8 cellular contexts compared by ENCODE assay signal in the genomic region with DNA sequence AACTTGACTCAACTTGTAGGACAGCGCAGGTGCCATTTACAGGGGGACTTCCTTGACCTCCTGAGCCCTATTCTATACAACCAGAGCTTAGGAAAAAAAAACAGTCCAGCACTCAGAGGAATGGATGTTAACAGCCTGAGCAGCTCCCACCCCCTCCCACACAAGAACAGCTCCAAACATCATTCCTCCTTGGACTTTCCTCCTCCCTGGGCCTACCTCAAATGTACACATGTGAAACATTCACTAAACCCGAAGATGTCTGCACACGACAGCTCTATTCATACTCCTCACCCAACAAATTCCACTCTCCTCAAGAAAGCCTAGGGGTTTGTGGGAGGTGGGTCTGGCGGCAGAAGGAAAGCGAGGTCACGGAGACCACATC. TPM values are rescaled to one million over a fixed set of nuclear protein-coding genes. Genes with fewer than 3 reads are reported as not detected.
DNase-seq lines count a peak whose midpoint lies in the region; ATAC-seq and TF ChIP-seq lines count a peak whose summit lies in the region.

No MANE protein-coding gene starts in this region.

- H3K36me3 ChIP-seq in ES-I3 (ENCODE audit: insufficient read depth, low read length) (peaks cover 10% of the 10 kb centered on the region), RWPE2 (ENCODE audit: low read depth) (peaks cover 44% of the 10 kb centered on the region), esophagus muscularis mucosa (peaks cover 15 to 39% (median 32%) of the 10 kb centered on the region in 4 donors)

- peak overlapping the region; percentile 57 for H3K27ac ChIP-seq in RWPE2 (ENCODE audit: poor library complexity, severe bottlenecking)
- peak overlapping the region; percentile 88 to 98 (median 94) for H3K27ac ChIP-seq in esophagus muscularis mucosa (replicated peaks in 1 of 4)

- no peaks in the 10 kb centered on the region for H3K9me3 ChIP-seq in ES-I3 (ENCODE audit: control insufficient read depth, insufficient read depth, low read length)
- H3K9me3 ChIP-seq in RWPE2 (ENCODE audit: severe bottlenecking): no peaks in the 10 kb centered on the region
- H3K9me3 ChIP-seq in esophagus muscularis mucosa: no peaks in the 10 kb centered on the region

- H3K9ac ChIP-seq in ES-I3 (ENCODE audit: low read depth, low read length): peak overlapping the region; percentile 81

- DNase-seq in RWPE2 (ENCODE audit: low spot score): no peak
- DNase-seq in esophagus muscularis mucosa (ENCODE audit: extremely low spot score): no peak
- peak; percentile 15 for DNase-seq in posterior vena cava (ENCODE audit: low spot score)
- no peak for DNase-seq in NCI-H1105 (lab: John Stamatoyannopoulos, UW)
- no peak for DNase-seq in COLO829 (ENCODE audit: low spot score)
- no peak for DNase-seq in NCI-H2196 treated with DMSO at 0.1 percent for 48 hours (lab: John Stamatoyannopoulos, UW; ENCODE audit: unreplicated experiment)
- no peak for DNase-seq in hypothalamus (lab: John Stamatoyannopoulos, UW)

- 18% methylated on average over 6 of the region's 6 CpGs for WGBS in esophagus muscularis mucosa

- no peak for TF ChIP-seq POLR2A in esophagus muscularis mucosa (IDR thresholded peaks at IDR 0.05; ENCODE audit: low read depth)

- no peak for TF ChIP-seq CTCF in RWPE2 (IDR thresholded peaks at IDR 0.05; ENCODE audit: poor library complexity, severe bottlenecking)
- no peak for TF ChIP-seq CTCF in esophagus muscularis mucosa (IDR thresholded peaks at IDR 0.05)

- intact Hi-C loops in esophagus muscularis mucosa (cut with DNase I): loop anchor here (10.0 kb wide), 1 partner anchor 59 kb away; a partner anchor contains a TSS
- intact Hi-C loops in posterior vena cava (cut with DNase I): loop anchor here in 1 of 2 donors (5.0 kb wide), 1 partner anchor 106 kb away; no protein-coding TSS in a partner anchor

- ATAC-seq in RWPE2 (ENCODE audit: low read depth): no peak; the same call in 2 of the 3 replicates

- TF ChIP-seq EP300 in esophagus muscularis mucosa (IDR thresholded peaks at IDR 0.05): no peak

- H3K4me3 ChIP-seq in RWPE2 (ENCODE audit: severe bottlenecking) (peak overlapping the region; percentile 80), esophagus muscularis mucosa (peak overlapping the region; percentile 76 to 91 (median 86))

- H3K4me1 ChIP-seq in ES-I3 (ENCODE audit: insufficient read depth, low read length): peaks cover 5% of the 10 kb centered on the region; the same call in 1 of the 2 replicates
- peaks cover 16% of the 10 kb centered on the region for H3K4me1 ChIP-seq in RWPE2 (ENCODE audit: insufficient read depth, poor library complexity, severe bottlenecking)
- peaks cover 27 to 46% (median 39%) of the 10 kb centered on the region in 4 donors for H3K4me1 ChIP-seq in esophagus muscularis mucosa

- H3K27me3 ChIP-seq in RWPE2 (ENCODE audit: insufficient read depth, poor library complexity, severe bottlenecking) (no peaks in the 10 kb centered on the region), esophagus muscularis mucosa (no peaks in the 10 kb centered on the region)

RNA-seq across cellular contexts. Expression of a gene that starts 0.5 kb away (rescaled TPM):
- total RNA-seq in esophagus muscularis mucosa: 1 to 10 TPM; 4.2 to 8.5 (median 5.3) TPM
- total RNA-seq in posterior vena cava: 1 to 10 TPM; 6.2 to 6.3 TPM

RNA-seq across cellular contexts. Expression of a gene that starts 6.0 kb away (rescaled TPM):
- total RNA-seq in esophagus muscularis mucosa (100 to 1,000 TPM; 167 to 270 (median 205) TPM), posterior vena cava (100 to 1,000 TPM; 112 to 178 TPM)

RNA-seq across cellular contexts. Expression of a gene that starts 6.1 kb away (rescaled TPM):
- total RNA-seq in esophagus muscularis mucosa (10 to 100 TPM; 15.6 to 26.6 (median 23.0) TPM), posterior vena cava (10 to 100 TPM; 13.0 to 16.2 TPM)

RNA-seq across cellular contexts. Expression of a gene that starts 16.1 kb away (rescaled TPM):
- total RNA-seq in esophagus muscularis mucosa (100 to 1,000 TPM; 120 to 200 (median 152) TPM), posterior vena cava (10 to 100 TPM; 76.4 to 76.7 TPM)

RNA-seq across cellular contexts. Expression of a gene that starts 57.9 kb away (rescaled TPM):
- total RNA-seq in esophagus muscularis mucosa: 100 to 1,000 TPM; 101 to 158 (median 148) TPM
- 100 to 1,000 TPM; 142 to 147 TPM for total RNA-seq in posterior vena cava
